Comparison of ENCODE assay signal across 10 cellular contexts in genomic region chr5:149265559-149265958, GRCh38. TPM values are rescaled to one million over a fixed set of nuclear protein-coding genes. Genes with fewer than 3 reads are reported as not detected.
DNase-seq lines count a peak whose midpoint lies in the region; ATAC-seq and TF ChIP-seq lines count a peak whose summit lies in the region.
"Had no signal": no experiment of that assay in that cellular context is flagged by ENCODE, and none has a peak within 500 bp of the region (broad histone marks: within the 10 kb centered on the region; RNA-seq: fewer than 3 reads in every experiment).

No MANE protein-coding gene starts in this region.

- no peak overlapping the region for H3K27ac ChIP-seq in fibroblast of lung (ENCODE audit: insufficient read depth, low read length)
- no peak overlapping the region for H3K27ac ChIP-seq in psoas muscle
- H3K27ac ChIP-seq: SK-N-MC had no signal

- no peaks in the 10 kb centered on the region for H3K27me3 ChIP-seq in fibroblast of lung (ENCODE audit: control insufficient read depth, insufficient read depth, low read length)
- H3K27me3 ChIP-seq in psoas muscle (ENCODE audit: insufficient read depth in 3 of 3, low read length in 2 of 3), result no peaks in the 10 kb centered on the region

- no peak overlapping the region for H3K4me3 ChIP-seq in fibroblast of lung (replicated peaks in 1 of 4; ENCODE audit: control extremely low read depth in 1 of 4, insufficient read depth in 1 of 4, low read depth in 3 of 4, low read length in 4 of 4)
- H3K4me3 ChIP-seq in psoas muscle, result no peak overlapping the region
- H3K4me3 ChIP-seq: SK-N-MC had no signal

- no peaks in the 10 kb centered on the region for H3K79me2 ChIP-seq in fibroblast of lung (ENCODE audit: control insufficient read depth, insufficient read depth, low read length)

- H3K4me1 ChIP-seq in fibroblast of lung (ENCODE audit: control insufficient read depth, extremely low read depth, insufficient read depth, low read length), result no peaks in the 10 kb centered on the region
- H3K4me1 ChIP-seq in psoas muscle, result peaks cover under 1% of the 10 kb centered on the region

- H2AFZ ChIP-seq in fibroblast of lung (ENCODE audit: low read length), result no peak overlapping the region

- in situ Hi-C loops in GM13977 (cut with MboI; ENCODE audit: low pct_unique_long_range_greater_than_20kb, low sequenced_read_pairs, unreplicated experiment), result loop anchor here (25.0 kb wide), 1 partner anchor 528 kb away; no protein-coding TSS in a partner anchor

- no peaks in the 10 kb centered on the region for H4K20me1 ChIP-seq in fibroblast of lung (ENCODE audit: control insufficient read depth, extremely low read depth, insufficient read depth, low read length)

- H3K9ac ChIP-seq in fibroblast of lung (ENCODE audit: insufficient read depth, low read length), result no peak overlapping the region

- no peak overlapping the region for H3K4me2 ChIP-seq in fibroblast of lung (ENCODE audit: extremely low read depth, insufficient read depth, low read length)

- ATAC-seq in psoas muscle (peak; percentile 35 to 72 (median 54)), GM21723 (IDR thresholded peaks at IDR 0.05; ENCODE audit: unreplicated experiment) (no peak)

- DNase-seq in GM03348 (ENCODE audit: low spot score) (peak; percentile 81), NCI-H226 (peak; percentile 48), fibroblast of lung (ENCODE audit: low read depth in 2 of 2) (peak; percentile 49 to 64), psoas muscle (no peak), GM13977 (ENCODE audit: low spot score) (no peak), NCI-H1436 treated with DMSO at 0.1 percent for 48 hours (lab: John Stamatoyannopoulos, UW) (no peak)
- DNase-seq: effector memory CD4-positive, alpha-beta T cell; stimulated activated CD4-positive, alpha-beta T cell treated with anti-CD3 and anti-CD28 coated beads, Interleukin-15, amount 100 ng/mL, for 24 hours had no signal

- intact Hi-C loops in psoas muscle (cut with DNase I), result loop anchor here (1.0 to 10.0 kb wide), 3 partner anchors 102 to 169 kb away; no protein-coding TSS in a partner anchor

- no peaks in the 10 kb centered on the region for H3K36me3 ChIP-seq in fibroblast of lung (ENCODE audit: control insufficient read depth, insufficient read depth, low read length)
- no peaks in the 10 kb centered on the region for H3K36me3 ChIP-seq in psoas muscle (ENCODE audit: insufficient read depth in 1 of 2, low read depth in 1 of 2)

- WGBS in psoas muscle, 3 donors, result 20 to 32% (median 26%) methylated on average over 5 of the region's 5 CpGs

- H3K9me3 ChIP-seq in fibroblast of lung (ENCODE audit: control insufficient read depth, insufficient read depth, low read depth, low read length) (no peaks in the 10 kb centered on the region), psoas muscle (peaks cover 10% of the 10 kb centered on the region)

- peak; percentile 43 to 58 for TF ChIP-seq CTCF in fibroblast of lung (conservative IDR thresholded peaks at IDR 0.05 in 1 of 2, IDR thresholded peaks at IDR 0.05 in 1 of 2; ENCODE audit: low read depth in 1 of 2, low read length in 2 of 2)
- peak; percentile 64 for TF ChIP-seq CTCF in psoas muscle (IDR thresholded peaks at IDR 0.05)
- no peak for TF ChIP-seq CTCF in GM13977 (IDR thresholded peaks at IDR 0.05; ENCODE audit: extremely low read depth, insufficient read depth, missing control alignments)

RNA-seq across cellular contexts. Expression of gene AFAP1L1, which starts 6.1 kb away (rescaled TPM):
- 7.1 and 9.5 TPM in 2 replicates for total RNA-seq in fibroblast of lung
- polyA plus RNA-seq in fibroblast of lung, result 2.7 and 3.0 TPM in 2 replicates
- 6.2 and 7.0 TPM in 2 replicates for polyA plus RNA-seq in fibroblast of lung (2012)
- 4.4 and 7.7 TPM in 2 replicates for polyA minus RNA-seq in fibroblast of lung (ENCODE audit: low replicate concordance)
- 10 to 100 TPM; 21.0 to 38.6 (median 26.4) TPM for total RNA-seq in psoas muscle
- polyA plus RNA-seq in psoas muscle, result 10 to 100 TPM; 10.8 to 39.9 (median 15.0) TPM

Comparison
In these comparisons a context has a peak if more than half of its experiments do, and no peak if none do; other contexts are left out.
1. DNase-seq: peak in GM03348 (single experiment), NCI-H226 (single experiment) and fibroblast of lung (2 of 2); none in psoas muscle (0 of 2), GM13977 (single experiment) and NCI-H1436 treated with DMSO at 0.1 percent for 48 hours (single experiment).